1 cellular context compared by ENCODE assay signal in the genomic region with DNA sequence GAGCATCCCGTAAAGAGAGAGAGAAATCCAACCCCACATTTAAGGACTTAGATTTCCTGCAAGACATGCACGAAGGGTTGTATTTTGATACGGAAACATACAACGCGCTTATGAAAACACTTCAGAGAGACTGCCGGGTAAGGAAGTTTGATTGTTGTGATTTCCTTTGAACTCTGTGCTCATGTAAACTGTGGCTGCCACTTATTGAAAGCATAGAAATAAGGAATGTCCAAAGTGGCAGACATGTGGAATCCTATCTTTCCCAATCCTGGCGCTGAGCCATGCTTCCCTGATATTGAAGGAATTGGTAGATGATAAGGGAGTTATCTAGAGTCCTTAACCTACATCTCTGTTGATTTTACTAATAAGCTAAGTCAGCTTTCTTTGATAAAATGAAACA.
TF ChIP-seq lines count a peak whose summit lies in the region.

No MANE protein-coding gene starts in this region.

TF ChIP-seq in endothelial cell of umbilical vein, 7 proteins besides CTCF, POLR2A, EP300 and RAD21:
- TF ChIP-seq, protein P1, sequence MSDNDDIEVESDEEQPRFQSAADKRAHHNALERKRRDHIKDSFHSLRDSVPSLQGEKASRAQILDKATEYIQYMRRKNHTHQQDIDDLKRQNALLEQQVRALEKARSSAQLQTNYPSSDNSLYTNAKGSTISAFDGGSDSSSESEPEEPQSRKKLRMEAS (IDR thresholded peaks at IDR 0.05; ENCODE audit: insufficient read depth, insufficient read length) = no peak
- TF ChIP-seq POLR2AphosphoS5 (IDR thresholded peaks at IDR 0.05; ENCODE audit: insufficient read depth, low read depth, low read length) = no peak
- TF ChIP-seq GATA2 (IDR thresholded peaks at IDR 0.05; ENCODE audit: insufficient read depth, insufficient read length, low read depth, low read length) = no peak
- TF ChIP-seq EZH2 (IDR thresholded peaks at IDR 0.05; ENCODE audit: borderline replicate concordance, low read depth, low read length, severe bottlenecking) = no peak
- no peak for TF ChIP-seq JUN (IDR thresholded peaks at IDR 0.05; ENCODE audit: borderline replicate concordance, insufficient read depth, insufficient read length, low read depth)
- TF ChIP-seq MYC (IDR thresholded peaks at IDR 0.05; ENCODE audit: low read depth, low read length) = no peak
- TF ChIP-seq FOS (IDR thresholded peaks at IDR 0.05; ENCODE audit: borderline replicate concordance, insufficient read depth, low read length) = no peak
TF ChIP-seq in endothelial cell of umbilical vein: peak in this region for 0.
